Comparison of ENCODE assay signal across 21 cellular contexts in genomic region chr16:23838485-23839142, GRCh38. TPM values are rescaled to one million over a fixed set of nuclear protein-coding genes. Genes with fewer than 3 reads are reported as not detected.
A peak's percentile ranks its signal among the peaks of the same experiment; 100 is the strongest.
DNase-seq lines count a peak whose midpoint lies in the region; TF ChIP-seq lines count a peak whose summit lies in the region.
"Had no signal": no experiment of that assay in that cellular context is flagged by ENCODE, and none has a peak within 500 bp of the region (broad histone marks: within the 10 kb centered on the region; RNA-seq: fewer than 3 reads in every experiment).

No MANE protein-coding gene starts in this region.

- H3K27me3 Mint-ChIP-seq in activated CD4-positive, alpha-beta T cell treated with anti-CD3 and anti-CD28 coated beads, Interleukin-2, amount 10 ng/mL, durations not matched to agents 7 days and 5 days, result no peaks in the 10 kb centered on the region
- no peaks in the 10 kb centered on the region for H3K27me3 Mint-ChIP-seq in activated naive CD8-positive, alpha-beta T cell
- H3K27me3 Mint-ChIP-seq in neural crest cell (ENCODE audit: low read depth), result peaks cover 77% of the 10 kb centered on the region

- H3K27ac Mint-ChIP-seq in activated CD4-positive, alpha-beta T cell treated with anti-CD3 and anti-CD28 coated beads, Interleukin-2, amount 10 ng/mL, durations not matched to agents 7 days and 5 days, result peak overlapping the region; percentile 41
- peak overlapping the region; percentile 22 for H3K27ac Mint-ChIP-seq in activated naive CD8-positive, alpha-beta T cell
- no peak overlapping the region for H3K27ac Mint-ChIP-seq in neural crest cell (ENCODE audit: unreplicated experiment)
- H3K27ac Mint-ChIP-seq: GM23338 had no signal

- no peaks in the 10 kb centered on the region for H3K9me3 ChIP-seq in left ventricle myocardium inferior (replicated peaks)
- H3K9me3 ChIP-seq: right atrium auricular region, thyroid gland had no signal

- no peak for TF ChIP-seq CTCF in neural crest cell (conservative IDR thresholded peaks at IDR 0.05)
- no peak for TF ChIP-seq CTCF in left ventricle myocardium inferior (IDR thresholded peaks at IDR 0.05; ENCODE audit: borderline replicate concordance)

- H3K4me1 ChIP-seq in left ventricle myocardium inferior, result peaks cover 13% of the 10 kb centered on the region

- H3K27me3 ChIP-seq in left ventricle myocardium inferior (ENCODE audit: low read depth), result peaks cover 88% of the 10 kb centered on the region
- H3K27me3 ChIP-seq: thyroid gland had no signal

- POLR2A ChIA-PET in activated CD4-positive, alpha-beta T cell treated with anti-CD3 and anti-CD28 coated beads, Interleukin-2, amount 10 ng/mL, durations not matched to agents 7 days and 5 days (lab: Charles Lee), result no interaction called here
- POLR2A ChIA-PET in HEK293T (lab: Yijun Ruan, JAX), result no interaction called here

- no peaks in the 10 kb centered on the region for H3K36me3 ChIP-seq in left ventricle myocardium inferior
- H3K36me3 ChIP-seq: right atrium auricular region, thyroid gland had no signal

- H3K4me3 Mint-ChIP-seq in activated CD4-positive, alpha-beta T cell treated with anti-CD3 and anti-CD28 coated beads, Interleukin-2, amount 10 ng/mL, durations not matched to agents 7 days and 5 days, result peak overlapping the region; percentile 48
- peak overlapping the region; percentile 97 for H3K4me3 Mint-ChIP-seq in activated naive CD8-positive, alpha-beta T cell
- peak overlapping the region; percentile 26 for H3K4me3 Mint-ChIP-seq in neural crest cell

- H3K4me1 Mint-ChIP-seq in activated CD4-positive, alpha-beta T cell treated with anti-CD3 and anti-CD28 coated beads, Interleukin-2, amount 10 ng/mL, durations not matched to agents 7 days and 5 days, result peaks cover 74% of the 10 kb centered on the region
- H3K4me1 Mint-ChIP-seq in activated naive CD8-positive, alpha-beta T cell (ENCODE audit: low read depth), result peaks cover 75% of the 10 kb centered on the region
- H3K4me1 Mint-ChIP-seq in neural crest cell, result peaks cover 12% of the 10 kb centered on the region

- CTCF ChIA-PET in activated CD4-positive, alpha-beta T cell treated with anti-CD3 and anti-CD28 coated beads, Interleukin-2, amount 10 ng/mL, durations not matched to agents 7 days and 5 days (lab: Charles Lee), result no interaction called here
- CTCF ChIA-PET in HEK293T (lab: Yijun Ruan, JAX), result interaction anchor here (0.6 kb wide), 1 partner anchor 27 kb away, joined by 3 read pairs; no protein-coding TSS in a partner anchor

- DNase-seq in activated CD4-positive, alpha-beta T cell treated with anti-CD3 and anti-CD28 coated beads, Interleukin-2, amount 10 ng/mL, durations not matched to agents 7 days and 5 days, result no peak
- no peak for DNase-seq in activated CD4-positive, alpha-beta T cell treated with anti-CD3 and anti-CD28 coated beads for 1 hour
- DNase-seq in HEK293T (ENCODE audit: extremely low spot score) (no peak), neural crest cell (ENCODE audit: low read depth, low spot score) (no peak), left ventricle myocardium inferior (no peak), NCI-H446 (lab: John Stamatoyannopoulos, UW) (no peak), CD1c-positive myeloid dendritic cell (ENCODE audit: extremely low spot score) (no peak)
- DNase-seq: activated effector memory CD4-positive, alpha-beta T cell treated with Interleukin-2 at 50 U/mL for 16 hours; dermis blood vessel endothelial cell; hypothalamus; left colon; NCI-H1930; NCI-H526; stimulated activated CD4-positive, alpha-beta T cell treated with anti-CD3 and anti-CD28 coated beads, Interleukin-1b, Interleukin-23, amount 100 ng/mL, for 48 hours; thyroid gland had no signal

- H3K4me3 ChIP-seq in left ventricle myocardium inferior, result no peak overlapping the region
- H3K4me3 ChIP-seq: right atrium auricular region, thyroid gland had no signal

- no peaks in the 10 kb centered on the region for H3K9me3 Mint-ChIP-seq in activated CD4-positive, alpha-beta T cell treated with anti-CD3 and anti-CD28 coated beads, Interleukin-2, amount 10 ng/mL, durations not matched to agents 7 days and 5 days
- no peaks in the 10 kb centered on the region for H3K9me3 Mint-ChIP-seq in activated naive CD8-positive, alpha-beta T cell (ENCODE audit: low read depth)
- no peaks in the 10 kb centered on the region for H3K9me3 Mint-ChIP-seq in neural crest cell
- H3K9me3 Mint-ChIP-seq: GM23338 had no signal

- no peak overlapping the region for H3K27ac ChIP-seq in left ventricle myocardium inferior (replicated peaks)
- H3K27ac ChIP-seq: right atrium auricular region, thyroid gland had no signal

- H3K36me3 Mint-ChIP-seq in activated CD4-positive, alpha-beta T cell treated with anti-CD3 and anti-CD28 coated beads, Interleukin-2, amount 10 ng/mL, durations not matched to agents 7 days and 5 days (ENCODE audit: low read depth), result peaks cover 40% of the 10 kb centered on the region
- peaks cover 5% of the 10 kb centered on the region for H3K36me3 Mint-ChIP-seq in activated naive CD8-positive, alpha-beta T cell
- H3K36me3 Mint-ChIP-seq in neural crest cell (ENCODE audit: low read depth), result no peaks in the 10 kb centered on the region

- intact Hi-C loops in left ventricle myocardium inferior (cut with micrococcal nuclease), result no loop called here

TF ChIP-seq in HEK293T, 16 proteins besides CTCF, POLR2A, EP300 and RAD21:
- TF ChIP-seq PKNOX1 (IDR thresholded peaks at IDR 0.05) (0 out of 2 replicates have a peak, but pooled peaks have one; percentile 14), LEF1 (IDR thresholded peaks at IDR 0.05; ENCODE audit: borderline replicate concordance) (no peak)

RNA-seq across cellular contexts. Expression of gene PRKCB, which starts 2.8 kb away (rescaled TPM):
- 10 to 100 TPM; 77.8 to 81.0 TPM for total RNA-seq in activated CD4-positive, alpha-beta T cell treated with anti-CD3 and anti-CD28 coated beads, Interleukin-2, amount 10 ng/mL, durations not matched to agents 7 days and 5 days
- total RNA-seq in neural crest cell, result 0.77 and 0.80 TPM in 2 replicates
- total RNA-seq in left ventricle myocardium inferior, result 1.6 TPM
- total RNA-seq: dermis blood vessel endothelial cell, fibroblast of lung, HT1080, MCF 10A had no signal

Comparison
In these comparisons a context has a peak if more than half of its experiments do, and no peak if none do; other contexts are left out.
1. H3K4me3 Mint-ChIP-seq: peak in every context shown above with its lines; median percentile 97 in activated naive CD8-positive, alpha-beta T cell; 48 in activated CD4-positive, alpha-beta T cell treated with anti-CD3 and anti-CD28 coated beads, Interleukin-2, amount 10 ng/mL, durations not matched to agents 7 days and 5 days; 26 in neural crest cell.
2. RNA of gene PRKCB, which starts 2.8 kb away (total RNA-seq): 77.8 to 81.0 TPM in activated CD4-positive, alpha-beta T cell treated with anti-CD3 and anti-CD28 coated beads, Interleukin-2, amount 10 ng/mL, durations not matched to agents 7 days and 5 days; 1.6 TPM in left ventricle myocardium inferior (single experiment) and 0.77 to 0.80 TPM in neural crest cell; every median in the first group is over 10 times any median in the second.